ENCODE assay signal across 12 cellular contexts in genomic region chr4:75490155-75490554, GRCh38. TPM values are rescaled to one million over a fixed set of nuclear protein-coding genes. Genes with fewer than 3 reads are reported as not detected.
DNase-seq lines count a peak whose midpoint lies in the region; ATAC-seq, FAIRE-seq and TF ChIP-seq lines count a peak whose summit lies in the region.
"Had no signal": no experiment of that assay in that cellular context is flagged by ENCODE, and none has a peak within 500 bp of the region (broad histone marks: within the 10 kb centered on the region; RNA-seq: fewer than 3 reads in every experiment).

No MANE protein-coding gene starts in this region.

- no peak overlapping the region for H3K9ac ChIP-seq in OCI-LY3 (ENCODE audit: low read length)
- H3K9ac ChIP-seq: BLaER1 had no signal

- peaks cover 19% of the 10 kb centered on the region for H3K36me3 ChIP-seq in OCI-LY3 (replicated peaks; ENCODE audit: low read depth, low read length)

- H3K27me3 Mint-ChIP-seq in progenitor cell of endocrine pancreas = no peaks in the 10 kb centered on the region
- no peaks in the 10 kb centered on the region for H3K27me3 Mint-ChIP-seq in activated CD8-positive, alpha-beta T cell treated with anti-CD3 and anti-CD28 coated beads for 36 hours

- no peaks in the 10 kb centered on the region for H3K9me3 ChIP-seq in OCI-LY3 (ENCODE audit: insufficient read depth, low read length)
- H3K9me3 ChIP-seq: BLaER1, sigmoid colon, SJSA1 had no signal

- intact Hi-C loops in activated CD8-positive, alpha-beta T cell treated with anti-CD3 and anti-CD28 coated beads for 36 hours (cut with micrococcal nuclease) = no loop called here

- TF ChIP-seq CTCF in OCI-LY3 (IDR thresholded peaks at IDR 0.05; ENCODE audit: low read depth, low read length) (peak; percentile 49), epithelial cell of proximal tubule (conservative IDR thresholded peaks at IDR 0.05; ENCODE audit: low read depth, low read length) (peak; percentile 37), progenitor cell of endocrine pancreas (IDR thresholded peaks at IDR 0.05; ENCODE audit: unreplicated experiment) (peak; percentile 39)
- TF ChIP-seq CTCF in activated CD8-positive, alpha-beta T cell treated with anti-CD3 and anti-CD28 coated beads for 36 hours (IDR thresholded peaks at IDR 0.05) = no peak

- no peaks in the 10 kb centered on the region for H3K27me3 ChIP-seq in OCI-LY3 (ENCODE audit: low read depth, low read length)
- H3K27me3 ChIP-seq: BLaER1, sigmoid colon, SJSA1 had no signal

- no peaks in the 10 kb centered on the region for H3K4me1 ChIP-seq in OCI-LY3 (ENCODE audit: low read length)
- H3K4me1 ChIP-seq: BLaER1, SJSA1 had no signal

- no peak overlapping the region for H3K27ac Mint-ChIP-seq in progenitor cell of endocrine pancreas
- H3K27ac Mint-ChIP-seq in activated CD8-positive, alpha-beta T cell treated with anti-CD3 and anti-CD28 coated beads for 36 hours = no peak overlapping the region

- H3K4me1 Mint-ChIP-seq in progenitor cell of endocrine pancreas (ENCODE audit: low read depth) = peaks cover 1% of the 10 kb centered on the region
- H3K4me1 Mint-ChIP-seq in activated CD8-positive, alpha-beta T cell treated with anti-CD3 and anti-CD28 coated beads for 36 hours (ENCODE audit: low read depth) = peaks cover 6% of the 10 kb centered on the region

- no peak overlapping the region for H3K4me3 ChIP-seq in OCI-LY3 (ENCODE audit: low read length)
- H3K4me3 ChIP-seq in epithelial cell of proximal tubule (ENCODE audit: low read depth, low read length) = no peak overlapping the region
- H3K4me3 ChIP-seq: BLaER1, sigmoid colon, SJSA1 had no signal

- H3K79me2 ChIP-seq in OCI-LY3 (ENCODE audit: low read length) = no peaks in the 10 kb centered on the region

- no peak for FAIRE-seq in HTR-8/SVneo (lab: Jason Lieb, UNC)

- H4K20me1 ChIP-seq in OCI-LY3 (ENCODE audit: insufficient read depth, low read length) = no peaks in the 10 kb centered on the region

- POLR2A ChIA-PET in activated CD8-positive, alpha-beta T cell treated with anti-CD3 and anti-CD28 coated beads for 36 hours (lab: Charles Lee) = no interaction called here

- H3K4me2 ChIP-seq in OCI-LY3 (ENCODE audit: low read length) = no peak overlapping the region
- H3K4me2 ChIP-seq: BLaER1 had no signal

- CTCF ChIA-PET in activated CD8-positive, alpha-beta T cell treated with anti-CD3 and anti-CD28 coated beads for 36 hours (lab: Charles Lee) = no interaction called here

- no peak overlapping the region for H2AFZ ChIP-seq in OCI-LY3 (ENCODE audit: low read depth, low read length)

- H3K36me3 Mint-ChIP-seq in progenitor cell of endocrine pancreas (ENCODE audit: insufficient read depth) = peaks cover 8% of the 10 kb centered on the region
- peaks cover 21% of the 10 kb centered on the region for H3K36me3 Mint-ChIP-seq in activated CD8-positive, alpha-beta T cell treated with anti-CD3 and anti-CD28 coated beads for 36 hours (ENCODE audit: low read depth)

- H3K9me3 Mint-ChIP-seq in progenitor cell of endocrine pancreas (ENCODE audit: low read depth) = no peaks in the 10 kb centered on the region
- H3K9me3 Mint-ChIP-seq in activated CD8-positive, alpha-beta T cell treated with anti-CD3 and anti-CD28 coated beads for 36 hours = no peaks in the 10 kb centered on the region

- H3K27ac ChIP-seq in OCI-LY3 (ENCODE audit: low read length) = no peak overlapping the region
- H3K27ac ChIP-seq: BLaER1, sigmoid colon, SJSA1 had no signal

- H3K4me3 Mint-ChIP-seq in progenitor cell of endocrine pancreas (ENCODE audit: low read depth) = no peak overlapping the region
- no peak overlapping the region for H3K4me3 Mint-ChIP-seq in activated CD8-positive, alpha-beta T cell treated with anti-CD3 and anti-CD28 coated beads for 36 hours

- DNase-seq in NCI-H146 (lab: John Stamatoyannopoulos, UW) (peak; percentile 13), NCI-H146 treated with DMSO at 0.1 percent for 48 hours (lab: John Stamatoyannopoulos, UW; ENCODE audit: unreplicated experiment) (no peak), epithelial cell of proximal tubule (ENCODE audit: low read depth) (no peak), progenitor cell of endocrine pancreas (ENCODE audit: low spot score, unreplicated experiment) (no peak), HTR-8/SVneo (ENCODE audit: insufficient read length, low spot score) (no peak)
- no peak for DNase-seq in activated CD8-positive, alpha-beta memory T cell treated with anti-CD3 and anti-CD28 coated beads, Interleukin-2, amount 50 U/mL, for 48 hours
- no peak for DNase-seq in activated CD8-positive, alpha-beta T cell treated with anti-CD3 and anti-CD28 coated beads for 36 hours
- DNase-seq: activated effector memory CD4-positive, alpha-beta T cell treated with Interleukin-2 at 50 U/mL for 16 hours; sigmoid colon had no signal

- no peak for ATAC-seq in activated CD8-positive, alpha-beta T cell treated with anti-CD3 and anti-CD28 coated beads for 36 hours

RNA-seq across cellular contexts. Expression of gene RCHY1, which starts 24.0 kb away (rescaled TPM):
- total RNA-seq in epithelial cell of proximal tubule = 11.2 and 37.3 TPM in 2 replicates
- total RNA-seq in progenitor cell of endocrine pancreas = 36.0 and 39.5 TPM in 2 replicates
- 10 to 100 TPM; 33.1 to 33.3 TPM for total RNA-seq in activated CD8-positive, alpha-beta T cell treated with anti-CD3 and anti-CD28 coated beads for 36 hours

RNA-seq across cellular contexts. Expression of gene THAP6, which starts 24.1 kb away (rescaled TPM):
- 7.0 and 8.4 TPM in 2 replicates for total RNA-seq in epithelial cell of proximal tubule
- total RNA-seq in progenitor cell of endocrine pancreas = 20.0 and 26.2 TPM in 2 replicates
- 10 to 100 TPM; 16.6 to 19.1 TPM for total RNA-seq in activated CD8-positive, alpha-beta T cell treated with anti-CD3 and anti-CD28 coated beads for 36 hours
